Comparison of ENCODE assay signal across 23 cellular contexts in the genomic region with DNA sequence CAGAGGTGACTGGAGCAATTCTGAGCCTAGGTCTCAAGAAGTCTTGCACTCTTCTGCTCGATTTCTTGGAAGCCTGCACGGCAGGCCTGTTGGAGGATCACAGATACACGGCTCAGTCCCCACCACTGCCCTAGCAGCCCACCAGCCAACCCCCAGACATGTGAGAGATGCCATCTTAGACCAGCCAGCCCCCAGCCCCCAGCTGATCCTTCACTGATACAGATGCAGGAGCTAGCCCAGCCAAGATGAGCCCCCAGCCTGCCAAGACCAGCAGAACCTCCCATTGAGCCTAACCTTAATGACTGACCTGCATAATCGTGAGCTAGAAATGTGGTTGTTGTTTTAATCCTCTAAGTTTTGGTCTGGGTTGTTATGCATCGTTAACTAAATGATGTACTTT. TPM values are rescaled to one million over a fixed set of nuclear protein-coding genes. Genes with fewer than 3 reads are reported as not detected.
"Had no signal": no experiment of that assay in that cellular context is flagged by ENCODE, and none has a peak within 500 bp of the region (broad histone marks: within the 10 kb centered on the region; RNA-seq: fewer than 3 reads in every experiment).

No MANE protein-coding gene starts in this region.

- H3K4me3 Mint-ChIP-seq: activated CD8-positive, alpha-beta T cell treated with anti-CD3 and anti-CD28 coated beads, Interleukin-2, amount 10 ng/mL, durations not matched to agents 7 days and 5 days; activated naive CD4-positive, alpha-beta T cell treated with anti-CD3 and anti-CD28 coated beads for 36 hours; activated naive CD8-positive, alpha-beta T cell treated with anti-CD3 and anti-CD28 coated beads, Interleukin-2, amount 10 ng/mL, durations not matched to agents 7 days and 5 days; naive thymus-derived CD4-positive, alpha-beta T cell; neural crest cell had no signal

- H3K36me3 ChIP-seq: breast epithelium, heart left ventricle, tibial artery had no signal

- H3K27me3 ChIP-seq: breast epithelium had no signal

- DNase-seq: activated CD4-positive, alpha-beta T cell treated with anti-CD3 and anti-CD28 coated beads for 48 hours; activated CD8-positive, alpha-beta T cell treated with anti-CD3 and anti-CD28 coated beads, Interleukin-2, amount 10 ng/mL, durations not matched to agents 7 days and 5 days; activated naive CD4-positive, alpha-beta T cell treated with anti-CD3 and anti-CD28 coated beads for 36 hours; activated naive CD8-positive, alpha-beta T cell treated with anti-CD3 and anti-CD28 coated beads, Interleukin-2, amount 10 ng/mL, durations not matched to agents 7 days and 5 days; amniotic stem cell; effector CD4-positive, alpha-beta T cell; islet precursor cell; left colon; occipital lobe; retina; stimulated activated CD4-positive, alpha-beta T cell treated with anti-CD3 and anti-CD28 coated beads, Interleukin-12 subunit alpha, Interleukin-12 subunit beta, amount 100 ng/mL, for 4 hours; stimulated activated CD4-positive, alpha-beta T cell treated with anti-CD3 and anti-CD28 coated beads, Interleukin-4, amount 100 ng/mL, for 4 hours; stimulated activated naive CD8-positive, alpha-beta T cell treated with anti-CD3 and anti-CD28 coated beads, Interleukin-15, Interleukin-2, amounts not matched to agents 100 U/mL and 50 U/mL, for 24 hours; substantia nigra; tibial artery had no signal

- ATAC-seq: activated CD8-positive, alpha-beta T cell treated with anti-CD3 and anti-CD28 coated beads, Interleukin-2, amount 10 ng/mL, durations not matched to agents 7 days and 5 days; heart left ventricle; left colon; naive thymus-derived CD4-positive, alpha-beta T cell; stimulated activated naive CD8-positive, alpha-beta T cell treated with anti-CD3 and anti-CD28 coated beads, Interleukin-15, Interleukin-2, amounts not matched to agents 100 U/mL and 50 U/mL, for 24 hours had no signal

- H3K4me3 ChIP-seq: breast epithelium, heart left ventricle, lung, SK-N-MC, tibial artery had no signal

- H3K4me1 Mint-ChIP-seq: activated naive CD8-positive, alpha-beta T cell treated with anti-CD3 and anti-CD28 coated beads, Interleukin-2, amount 10 ng/mL, durations not matched to agents 7 days and 5 days; neural crest cell had no signal

- H3K9me3 Mint-ChIP-seq: activated naive CD4-positive, alpha-beta T cell treated with anti-CD3 and anti-CD28 coated beads for 36 hours; activated naive CD8-positive, alpha-beta T cell treated with anti-CD3 and anti-CD28 coated beads, Interleukin-2, amount 10 ng/mL, durations not matched to agents 7 days and 5 days; neural crest cell had no signal

- H3K9me3 ChIP-seq: breast epithelium, heart left ventricle, tibial artery had no signal

- H3K27ac ChIP-seq: breast epithelium, heart left ventricle, SK-N-MC, tibial artery had no signal

- H3K36me3 Mint-ChIP-seq: activated naive CD8-positive, alpha-beta T cell treated with anti-CD3 and anti-CD28 coated beads, Interleukin-2, amount 10 ng/mL, durations not matched to agents 7 days and 5 days; naive thymus-derived CD4-positive, alpha-beta T cell had no signal

- H3K4me1 ChIP-seq: breast epithelium had no signal

- H3K27ac Mint-ChIP-seq: activated CD8-positive, alpha-beta T cell treated with anti-CD3 and anti-CD28 coated beads, Interleukin-2, amount 10 ng/mL, durations not matched to agents 7 days and 5 days; activated naive CD4-positive, alpha-beta T cell treated with anti-CD3 and anti-CD28 coated beads for 36 hours; activated naive CD8-positive, alpha-beta T cell treated with anti-CD3 and anti-CD28 coated beads, Interleukin-2, amount 10 ng/mL, durations not matched to agents 7 days and 5 days; naive thymus-derived CD4-positive, alpha-beta T cell; progenitor cell of endocrine pancreas had no signal

RNA-seq across cellular contexts. Expression of gene INHBB, which starts 47.5 kb away (rescaled TPM):
- total RNA-seq: activated CD8-positive, alpha-beta T cell treated with anti-CD3 and anti-CD28 coated beads, Interleukin-2, amount 10 ng/mL, durations not matched to agents 7 days and 5 days; activated naive CD4-positive, alpha-beta T cell treated with anti-CD3 and anti-CD28 coated beads for 36 hours; activated naive CD8-positive, alpha-beta T cell treated with anti-CD3 and anti-CD28 coated beads, Interleukin-2, amount 10 ng/mL, durations not matched to agents 7 days and 5 days; naive thymus-derived CD4-positive, alpha-beta T cell; progenitor cell of endocrine pancreas; T-helper 2 cell treated with Interferon-gamma antibody and Interleukin-4, amounts not matched to agents 100 ng/mL and 5 ng/mL, for 36 hours had no signal
- polyA plus RNA-seq: naive thymus-derived CD4-positive, alpha-beta T cell had no signal
